1 cellular context compared by ENCODE assay signal in the genomic region with DNA sequence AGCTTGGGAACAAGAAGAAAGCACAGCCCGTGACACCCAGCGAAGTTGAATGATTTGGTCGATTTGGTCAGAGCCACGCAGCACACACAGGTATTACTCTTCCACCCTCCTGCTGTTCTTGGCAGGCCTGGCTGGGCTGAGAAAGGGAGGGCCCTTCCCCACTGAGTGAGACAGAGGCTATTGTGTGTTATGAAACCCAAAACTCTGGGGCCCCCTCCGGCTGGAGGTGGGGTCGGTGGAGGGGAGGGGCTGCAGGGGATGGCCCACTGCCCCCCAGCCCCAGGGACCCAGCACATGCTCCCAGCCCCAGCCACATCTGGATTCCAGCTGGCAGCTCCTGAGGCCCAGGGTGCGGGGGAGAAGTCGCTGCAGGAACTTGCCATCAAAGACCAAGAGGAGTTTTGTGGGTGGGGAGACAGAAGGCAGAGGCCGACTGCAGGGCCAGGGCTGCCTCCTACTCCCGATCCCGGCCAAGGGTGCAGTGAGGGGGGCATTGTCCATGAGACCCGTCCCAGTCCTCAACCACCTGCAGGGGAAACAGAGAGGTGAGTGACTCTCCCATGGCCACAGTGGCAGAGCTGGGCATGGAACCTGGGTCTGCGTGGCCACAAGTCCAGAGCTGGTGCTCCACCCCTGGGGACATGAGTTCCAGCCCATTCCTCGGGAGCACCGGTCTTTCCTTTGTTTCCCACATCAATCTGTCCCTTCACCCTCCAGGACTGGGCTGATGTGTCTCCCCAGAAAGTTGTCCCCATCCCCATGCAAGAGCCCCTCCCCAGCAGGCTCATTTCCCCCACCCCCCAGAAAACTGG.
TF ChIP-seq lines count a peak whose summit lies in the region.

No MANE protein-coding gene starts in this region.

TF ChIP-seq in HCT116, 20 proteins besides CTCF, POLR2A, EP300 and RAD21 (continued from another document):
- no peak for TF ChIP-seq ZFX (IDR thresholded peaks at IDR 0.05)
- no peak for TF ChIP-seq ZNF274 (IDR thresholded peaks at IDR 0.05; ENCODE audit: low read depth, low read length)
- no peak for TF ChIP-seq EZH2 (IDR thresholded peaks at IDR 0.05)
- no peak for TF ChIP-seq SP1 (IDR thresholded peaks at IDR 0.05; ENCODE audit: low read depth)
- TF ChIP-seq FOSL1 (IDR thresholded peaks at IDR 0.05; ENCODE audit: low read depth): no peak
- no peak for TF ChIP-seq SRF (IDR thresholded peaks at IDR 0.05; ENCODE audit: low read depth)
- no peak for TF ChIP-seq SIN3A (IDR thresholded peaks at IDR 0.05; ENCODE audit: low read depth)
- no peak for TF ChIP-seq YY1 (IDR thresholded peaks at IDR 0.05; ENCODE audit: extremely low read depth, insufficient replicate concordance, low read depth, low read length)
